In genomic region chr17:82231562-82232321, GRCh38 we compare ENCODE assay signal across 9 cellular contexts. TPM values are rescaled to one million over a fixed set of nuclear protein-coding genes. Genes with fewer than 3 reads are reported as not detected.
A peak's percentile ranks its signal among the peaks of the same experiment; 100 is the strongest.
DNase-seq lines count a peak whose midpoint lies in the region; ATAC-seq and TF ChIP-seq lines count a peak whose summit lies in the region.
"Had no signal": no experiment of that assay in that cellular context is flagged by ENCODE, and none has a peak within 500 bp of the region (broad histone marks: within the 10 kb centered on the region; RNA-seq: fewer than 3 reads in every experiment).

No MANE protein-coding gene starts in this region.

- peak overlapping the region in 6 of 8 donors; percentile 21 to 76 (median 49) for H3K4me3 Mint-ChIP-seq in naive B cell

- intact Hi-C loops in esophagus squamous epithelium (cut with DNase I) = no loop called here

- TF ChIP-seq CTCF in AG04449 (IDR thresholded peaks at IDR 0.05; ENCODE audit: insufficient read depth, low read length, missing control alignments) (no peak), esophagus squamous epithelium (IDR thresholded peaks at IDR 0.05) (peak in 1 of 6 experiments; percentile 8)

- DNase-seq in AG04449 (ENCODE audit: low read depth, low spot score) (no peak), RPMI7951 (ENCODE audit: low read depth) (peak; percentile 62), esophagus squamous epithelium (lab: John Stamatoyannopoulos, UW) (no peak), naive B cell (no peak), middle frontal gyrus (ENCODE audit: extremely low spot score, low spot score) (no peak), RKO (ENCODE audit: low spot score) (no peak), COR-L47 (lab: John Stamatoyannopoulos, UW) (no peak)

- no peaks in the 10 kb centered on the region for H3K9me3 ChIP-seq in esophagus squamous epithelium

- peaks cover 0 to 36% (median 0%) of the 10 kb centered on the region in 4 donors for H3K27me3 ChIP-seq in esophagus squamous epithelium

- no peaks in the 10 kb centered on the region for H3K36me3 Mint-ChIP-seq in naive B cell
- H3K36me3 Mint-ChIP-seq: naive thymus-derived CD8-positive, alpha-beta T cell had no signal

- POLR2A ChIA-PET in AG04449 (lab: Yijun Ruan, JAX) = interaction anchor here (3.7 to 4.6 kb wide), 3 partner anchors 7 to 15 kb away, joined by 40 to 101 read pairs (median 51); partner anchors contain the start of gene CCDC57

- H3K27ac ChIP-seq in esophagus squamous epithelium = peak overlapping the region; percentile 80 to 94 (median 90)

- no peak overlapping the region for H3K27ac Mint-ChIP-seq in naive B cell

- no peaks in the 10 kb centered on the region for H3K9me3 Mint-ChIP-seq in naive B cell
- H3K9me3 Mint-ChIP-seq: naive thymus-derived CD8-positive, alpha-beta T cell had no signal

- peak; percentile 2 for ATAC-seq in GM19025 (IDR thresholded peaks at IDR 0.05; ENCODE audit: low read depth, unreplicated experiment)
- no peak for ATAC-seq in naive B cell (ENCODE audit: low read depth in 2 of 2)

- H3K4me3 ChIP-seq in AG04449 (ENCODE audit: low read depth, low read length) (peak overlapping the region; percentile 86), esophagus squamous epithelium (peak overlapping the region; percentile 35 to 84 (median 64))

- 19% methylated on average over 15 of the region's 42 CpGs; no CpG with 5 or more reads in 1 of the 2 donors for WGBS in esophagus squamous epithelium, 2 donors

- TF ChIP-seq POLR2A in esophagus squamous epithelium (IDR thresholded peaks at IDR 0.05) = peak in 1 of 4 donors; percentile 47

- peaks cover 7 to 24% (median 13%) of the 10 kb centered on the region in 3 donors for H3K4me1 Mint-ChIP-seq in naive B cell

- H3K4me1 ChIP-seq in esophagus squamous epithelium = peaks cover 49 to 89% (median 60%) of the 10 kb centered on the region in 3 donors

- CTCF ChIA-PET in AG04449 (lab: Yijun Ruan, JAX) = interaction anchor here (1.0 to 3.7 kb wide), 3 partner anchors 20 to 202 kb away, joined by 3 to 18 read pairs (median 4); no protein-coding TSS in a partner anchor

- peaks cover 0 to 2% (median 0%) of the 10 kb centered on the region in 3 donors for H3K36me3 ChIP-seq in esophagus squamous epithelium

- H3K27me3 Mint-ChIP-seq in naive B cell = no peaks in the 10 kb centered on the region
- H3K27me3 Mint-ChIP-seq: naive thymus-derived CD8-positive, alpha-beta T cell had no signal

RNA-seq across cellular contexts. Expression of gene SLC16A3, which starts 2.9 kb away (rescaled TPM):
- 104 and 207 TPM in 2 replicates for total RNA-seq in RPMI7951 (2014; rRNA removed; shearing (Covaris generic))
- 10 to 100 TPM; 18.8 to 32.9 (median 21.7) TPM for total RNA-seq in esophagus squamous epithelium
- 1 to 10 TPM; 1.9 to 3.6 (median 1.9) TPM for polyA plus RNA-seq in naive B cell (ENCODE audit: low read depth in 6 of 6)

RNA-seq across cellular contexts. Expression of gene CCDC57, which starts 19.1 kb away (rescaled TPM):
- 3.7 and 5.0 TPM in 2 replicates for total RNA-seq in RPMI7951 (2014; rRNA removed; shearing (Covaris generic))
- 10 to 100 TPM in 2 of 4 donors, 1 to 10 TPM in 2; 7.9 to 22.1 (median 9.8) TPM for total RNA-seq in esophagus squamous epithelium
- polyA plus RNA-seq in naive B cell (ENCODE audit: low read depth in 6 of 6) = 10 to 100 TPM; 15.9 to 31.8 (median 26.5) TPM

RNA-seq across cellular contexts. Expression of gene CSNK1D, which starts 41.8 kb away (rescaled TPM):
- 20.4 and 22.6 TPM in 2 replicates for total RNA-seq in RPMI7951 (2014; rRNA removed; shearing (Covaris generic))
- 100 to 1,000 TPM in 1 of 4 donors, 10 to 100 TPM in 3; 24.6 to 102 (median 57.1) TPM for total RNA-seq in esophagus squamous epithelium
- 10 to 100 TPM; 27.7 to 78.6 (median 63.4) TPM for polyA plus RNA-seq in naive B cell (ENCODE audit: low read depth in 6 of 6)
